ENCODE assay signal across 6 cellular contexts in the genomic region with DNA sequence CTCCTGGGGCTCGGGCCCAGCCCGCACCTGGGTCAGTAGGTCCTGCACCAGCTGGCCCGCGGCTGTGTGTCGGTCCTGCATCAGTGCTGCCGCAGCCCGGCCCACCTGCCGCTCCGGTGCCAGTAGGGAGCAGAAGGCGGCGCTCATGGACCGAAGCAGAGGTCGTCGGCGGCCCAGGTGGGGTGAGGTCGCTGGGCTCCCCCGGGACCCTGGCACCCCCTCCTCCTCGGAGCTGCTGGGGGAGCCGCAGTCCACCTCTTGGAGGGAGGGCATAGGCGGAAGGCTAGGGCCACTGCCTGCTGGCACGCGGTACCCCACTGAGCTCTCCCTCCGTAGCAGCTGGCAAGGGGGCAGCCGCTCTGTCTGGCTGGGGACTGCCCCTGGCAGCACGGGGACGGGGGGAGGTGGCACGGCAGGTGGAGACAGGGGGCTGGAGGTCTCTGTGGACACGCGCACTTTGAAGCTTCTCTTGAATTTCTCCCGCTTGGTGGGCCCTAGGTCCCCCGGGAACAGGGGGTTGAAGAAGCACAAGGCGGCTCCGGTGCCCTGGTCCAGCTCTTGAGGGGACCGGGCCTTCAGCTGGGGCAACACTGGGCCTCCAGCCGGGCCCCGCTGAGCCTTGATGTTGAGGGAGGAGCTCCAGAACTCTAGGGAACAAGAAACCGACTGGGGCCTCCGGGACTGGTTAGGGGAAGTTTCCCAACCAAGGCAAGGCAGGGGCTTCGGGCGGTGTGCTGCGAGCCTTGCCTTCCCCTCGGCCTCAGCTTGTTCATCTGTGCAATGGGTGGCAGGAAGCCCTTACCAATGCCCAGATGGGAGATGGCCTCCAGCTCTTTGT. TPM values are rescaled to one million over a fixed set of nuclear protein-coding genes. Genes with fewer than 3 reads are reported as not detected.
DNase-seq lines count a peak whose midpoint lies in the region; ATAC-seq and TF ChIP-seq lines count a peak whose summit lies in the region.

No MANE protein-coding gene starts in this region.

- peak overlapping the region; percentile 26 for H3K4me3 Mint-ChIP-seq in activated naive CD8-positive, alpha-beta T cell treated with anti-CD3 and anti-CD28 coated beads, Interleukin-2, amount 50 U/mL, for 24 hours

- H3K27me3 ChIP-seq in HCT116 (ENCODE audit: insufficient read depth, low read length), result no peaks in the 10 kb centered on the region

- no TSS peak for BruUV-seq in HCT116 (replicated peaks; lab: Mats Ljungman, UMichigan)

- peaks cover 31% of the 10 kb centered on the region for H3K4me1 Mint-ChIP-seq in activated naive CD8-positive, alpha-beta T cell treated with anti-CD3 and anti-CD28 coated beads, Interleukin-2, amount 50 U/mL, for 24 hours

- ATAC-seq in HCT116 (no peak), mucosa of descending colon (no peak), GM21515 (IDR thresholded peaks at IDR 0.05; ENCODE audit: unreplicated experiment) (no peak)
- ATAC-seq in activated naive CD8-positive, alpha-beta T cell treated with anti-CD3 and anti-CD28 coated beads, Interleukin-2, amount 50 U/mL, for 24 hours, result no peak

- peak overlapping the region; percentile 89 for H3K27ac ChIP-seq in HCT116 (ENCODE audit: low read depth, low read length)

- intact Hi-C loops in HCT116 (cut with micrococcal nuclease) (no loop called here), mucosa of descending colon (cut with DNase I, micrococcal nuclease) (no loop called here)

- H3K79me2 ChIP-seq in HCT116 (ENCODE audit: insufficient read depth, low read length), result peaks cover 16% of the 10 kb centered on the region; the same call in 1 of the 2 replicates

- H3K4me3 ChIP-seq in HCT116 (replicated peaks in 1 of 2; ENCODE audit: low read depth in 1 of 2, low read length in 2 of 2) (peak overlapping the region; percentile 70 to 77), mucosa of descending colon (no peak overlapping the region)

- no peak overlapping the region for H2AFZ ChIP-seq in HCT116 (ENCODE audit: low read depth, low read length, poor library complexity, severe bottlenecking)

- H3K36me3 ChIP-seq in HCT116 (ENCODE audit: control insufficient read depth in 1 of 2, insufficient read depth in 2 of 2, low read length in 2 of 2) (peaks cover 3 to 16% of the 10 kb centered on the region in 2 experiments; a peak in 3 of 4 replicates), mucosa of descending colon (ENCODE audit: low read depth) (peaks cover under 1% of the 10 kb centered on the region)

- POLR2A ChIA-PET in HCT116 (lab: Charles Lee), result interaction anchor here (0.8 to 2.3 kb wide), 3 partner anchors 10 to 145 kb away, joined by 3 to 16 read pairs (median 7); partner anchors contain the start of genes BRMS1 and DPP3

- H3K4me1 ChIP-seq in HCT116 (ENCODE audit: control insufficient read depth in 1 of 2, insufficient read depth in 2 of 2, low read length in 2 of 2) (peaks cover 16 to 42% of the 10 kb centered on the region in 2 experiments), mucosa of descending colon (ENCODE audit: low read depth) (peaks cover 19% of the 10 kb centered on the region)

- H3K27me3 Mint-ChIP-seq in activated naive CD8-positive, alpha-beta T cell treated with anti-CD3 and anti-CD28 coated beads, Interleukin-2, amount 50 U/mL, for 24 hours, result peaks cover 2% of the 10 kb centered on the region

- CTCF ChIA-PET in HCT116 (lab: Charles Lee), result interaction anchor here (1.7 to 2.6 kb wide), 2 partner anchors 23 to 54 kb away, joined by 6 to 19 read pairs; no protein-coding TSS in a partner anchor

- H3K27ac Mint-ChIP-seq in activated naive CD8-positive, alpha-beta T cell treated with anti-CD3 and anti-CD28 coated beads, Interleukin-2, amount 50 U/mL, for 24 hours, result peak overlapping the region; percentile 39

- H3K9me2 ChIP-seq in HCT116 (ENCODE audit: insufficient read depth), result no peaks in the 10 kb centered on the region

- H3K9ac ChIP-seq in HCT116 (ENCODE audit: low read length), result peak overlapping the region; percentile 95

- RAD21 ChIA-PET in HCT116 (lab: Charles Lee; ENCODE audit: low non-redundant PET in 1 of 2, low total read pairs in 2 of 2, uncharacterized antibody in 2 of 2, unreplicated experiment in 2 of 2), result interaction anchor here (2.0 to 2.2 kb wide), 2 partner anchors 23 kb away, joined by 12 to 17 read pairs; no protein-coding TSS in a partner anchor

- no peaks in the 10 kb centered on the region for H4K20me1 ChIP-seq in HCT116 (ENCODE audit: insufficient read depth)

- peak overlapping the region; percentile 95 for H3K4me2 ChIP-seq in HCT116 (ENCODE audit: low read length)

- TF ChIP-seq RAD21 in HCT116 (IDR thresholded peaks at IDR 0.05; ENCODE audit: low read depth), result no peak

- peaks cover 17% of the 10 kb centered on the region for H3K36me3 Mint-ChIP-seq in activated naive CD8-positive, alpha-beta T cell treated with anti-CD3 and anti-CD28 coated beads, Interleukin-2, amount 50 U/mL, for 24 hours (ENCODE audit: low read depth)

- H3K9me3 ChIP-seq in HCT116 (ENCODE audit: control insufficient read depth in 1 of 2, insufficient read depth in 1 of 2, low read depth in 1 of 2, low read length in 2 of 2), result no peaks in the 10 kb centered on the region
- no peaks in the 10 kb centered on the region for H3K9me3 ChIP-seq in mucosa of descending colon

- DNase-seq in HCT116 (ENCODE audit: low read depth, low spot score) (no peak), mucosa of descending colon (peak in 2 of 3 donors; percentile 36 to 55), GM10266 (ENCODE audit: extremely low spot score) (no peak), T1000 (lab: John Stamatoyannopoulos, UW) (no peak)
- DNase-seq in activated naive CD8-positive, alpha-beta T cell treated with anti-CD3 and anti-CD28 coated beads, Interleukin-2, amount 50 U/mL, for 24 hours, result no peak

- TF ChIP-seq POLR2A in HCT116 (IDR thresholded peaks at IDR 0.05; ENCODE audit: borderline replicate concordance, extremely low read depth, insufficient read depth, insufficient read length), result no peak

- no peaks in the 10 kb centered on the region for H3K9me3 Mint-ChIP-seq in activated naive CD8-positive, alpha-beta T cell treated with anti-CD3 and anti-CD28 coated beads, Interleukin-2, amount 50 U/mL, for 24 hours

- TF ChIP-seq CTCF in HCT116 (IDR thresholded peaks at IDR 0.05 in 2 of 3, conservative IDR thresholded peaks at IDR 0.05 in 1 of 3; ENCODE audit: borderline replicate concordance in 1 of 3, insufficient read depth in 1 of 3, low read depth in 2 of 3, low read length in 2 of 3), result no peak
- TF ChIP-seq CTCF in mucosa of descending colon (IDR thresholded peaks at IDR 0.05), result no peak
- no peak for TF ChIP-seq CTCF in GM10266 (IDR thresholded peaks at IDR 0.05; ENCODE audit: control insufficient read depth, insufficient read depth, low read depth, missing control alignments)

TF ChIP-seq in HCT116, 20 proteins besides CTCF, POLR2A, EP300 and RAD21 (continues in another document):
- no peak for TF ChIP-seq FOSL1 (IDR thresholded peaks at IDR 0.05; ENCODE audit: low read depth)
- no peak for TF ChIP-seq ZFX (IDR thresholded peaks at IDR 0.05)
- TF ChIP-seq JUND (IDR thresholded peaks at IDR 0.05), result no peak
- TF ChIP-seq, protein P1, sequence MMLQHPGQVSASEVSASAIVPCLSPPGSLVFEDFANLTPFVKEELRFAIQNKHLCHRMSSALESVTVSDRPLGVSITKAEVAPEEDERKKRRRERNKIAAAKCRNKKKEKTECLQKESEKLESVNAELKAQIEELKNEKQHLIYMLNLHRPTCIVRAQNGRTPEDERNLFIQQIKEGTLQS (IDR thresholded peaks at IDR 0.05), result no peak
- TF ChIP-seq SP1 (IDR thresholded peaks at IDR 0.05; ENCODE audit: low read depth), result no peak
- TF ChIP-seq, protein P2, sequence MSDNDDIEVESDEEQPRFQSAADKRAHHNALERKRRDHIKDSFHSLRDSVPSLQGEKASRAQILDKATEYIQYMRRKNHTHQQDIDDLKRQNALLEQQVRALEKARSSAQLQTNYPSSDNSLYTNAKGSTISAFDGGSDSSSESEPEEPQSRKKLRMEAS (IDR thresholded peaks at IDR 0.05), result no peak
- no peak for TF ChIP-seq ZBTB33 (IDR thresholded peaks at IDR 0.05; ENCODE audit: extremely low read depth, insufficient replicate concordance, low read length)
- TF ChIP-seq POLR2AphosphoS5 (IDR thresholded peaks at IDR 0.05; ENCODE audit: low read depth, low read length), result no peak
- no peak for TF ChIP-seq SRF (IDR thresholded peaks at IDR 0.05; ENCODE audit: low read depth)
- TF ChIP-seq SIN3A (IDR thresholded peaks at IDR 0.05; ENCODE audit: low read depth), result no peak
- TF ChIP-seq EZH2 (IDR thresholded peaks at IDR 0.05), result no peak
- no peak for TF ChIP-seq CBX3 (IDR thresholded peaks at IDR 0.05; ENCODE audit: low read depth)
- TF ChIP-seq EZH2phosphoT487 (IDR thresholded peaks at IDR 0.05; ENCODE audit: borderline replicate concordance), result no peak

RNA-seq across cellular contexts. Expression of gene RIN1, which starts 1.4 kb away (rescaled TPM):
- total RNA-seq in HCT116 (2021; ENCODE audit: unreplicated experiment), result 38.7 TPM
- polyA plus RNA-seq in HCT116 (2012), result 39.8 and 41.0 TPM in 2 replicates
- 10 to 100 TPM in 1 of 3 donors, 1 to 10 TPM in 2; 5.2 to 12.7 (median 9.5) TPM for total RNA-seq in mucosa of descending colon

RNA-seq across cellular contexts. Expression of gene BRMS1, which starts 10.1 kb away (rescaled TPM):
- total RNA-seq in HCT116 (2021; ENCODE audit: unreplicated experiment) (42.1 TPM), mucosa of descending colon (10 to 100 TPM; 35.9 to 47.6 (median 39.3) TPM)
- polyA plus RNA-seq in HCT116 (2012), result 32.8 and 37.7 TPM in 2 replicates

RNA-seq across cellular contexts. Expression of gene B4GAT1, which starts 12.6 kb away (rescaled TPM):
- 6.7 TPM for total RNA-seq in HCT116 (2021; ENCODE audit: unreplicated experiment)
- polyA plus RNA-seq in HCT116 (2012), result 4.6 and 6.1 TPM in 2 replicates
- 10 to 100 TPM; 13.4 to 34.6 (median 13.4) TPM for total RNA-seq in mucosa of descending colon

RNA-seq across cellular contexts. Expression of gene CD248, which starts 18.0 kb away (rescaled TPM):
- 0.32 TPM for total RNA-seq in HCT116 (2021; ENCODE audit: unreplicated experiment)
- polyA plus RNA-seq in HCT116 (2012), result not detected in 2 replicates
- 10 to 100 TPM in 2 of 3 donors, 1 to 10 TPM in 1; 4.5 to 37.7 (median 28.5) TPM for total RNA-seq in mucosa of descending colon

RNA-seq across cellular contexts. Expression of gene SLC29A2, which starts 36.7 kb away (rescaled TPM):
- total RNA-seq in HCT116 (2021; ENCODE audit: unreplicated experiment) (39.7 TPM), mucosa of descending colon (10 to 100 TPM; 10.3 to 22.6 (median 14.9) TPM)
- 24.1 and 26.8 TPM in 2 replicates for polyA plus RNA-seq in HCT116 (2012)

Comparison
In these comparisons a context has a peak if more than half of its experiments do, and no peak if none do; other contexts are left out.
1. DNase-seq: peak in mucosa of descending colon (2 of 3); none in HCT116 (single experiment), activated naive CD8-positive, alpha-beta T cell treated with anti-CD3 and anti-CD28 coated beads, Interleukin-2, amount 50 U/mL, for 24 hours (single experiment), GM10266 (single experiment) and T1000 (single experiment).